Comparison of ENCODE assay signal across 25 cellular contexts in the genomic region with DNA sequence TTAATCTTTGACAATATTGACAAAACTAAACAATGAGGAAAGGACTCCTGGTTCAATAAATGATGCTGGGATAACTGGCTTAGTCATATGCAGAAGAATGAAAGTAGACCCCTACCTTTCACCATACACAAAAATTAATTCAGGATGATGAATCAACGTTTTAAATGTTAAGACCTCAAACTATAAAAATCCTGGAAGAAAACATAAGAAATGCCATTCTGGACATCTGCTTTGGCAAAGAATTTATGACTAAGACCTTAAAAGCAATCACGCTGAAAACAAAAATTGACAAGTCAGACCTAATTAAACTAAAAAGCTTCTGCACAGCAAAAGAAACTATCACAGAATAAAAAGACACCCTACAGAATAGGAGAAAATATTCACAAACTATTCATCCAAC.
"Had no signal": no experiment of that assay in that cellular context is flagged by ENCODE, and none has a peak within 500 bp of the region (broad histone marks: within the 10 kb centered on the region; RNA-seq: fewer than 3 reads in every experiment).

No MANE protein-coding gene starts in this region.

- H3K27me3 ChIP-seq: dorsolateral prefrontal cortex, foreskin keratinocyte, gastroesophageal sphincter, heart left ventricle, hepatocyte, ovary, right atrium auricular region, sigmoid colon, thyroid gland, vagina had no signal

- DNase-seq: dorsolateral prefrontal cortex; effector CD4-positive, alpha-beta T cell; foreskin keratinocyte; heart left ventricle; islet precursor cell; left ventricle myocardium superior; lower lobe of right lung; naive thymus-derived CD8-positive, alpha-beta T cell; nephron progenitor cell; nucleus accumbens; ovary; posterior cingulate gyrus; sigmoid colon; stimulated activated CD4-positive, alpha-beta T cell treated with anti-CD3 and anti-CD28 coated beads, Interleukin-2, amount 100 ng/mL, for 24 hours; stimulated activated CD4-positive, alpha-beta T cell treated with anti-CD3 and anti-CD28 coated beads, Interleukin-4, amount 100 ng/mL, for 24 hours; stimulated activated naive CD4-positive, alpha-beta T cell treated with Interleukin-2 at 50 U/mL for 16 hours; stomach; thyroid gland; trophoblast cell had no signal

- H3K4me1 Mint-ChIP-seq: stimulated activated effector memory CD8-positive, alpha-beta T cell treated with anti-CD3 and anti-CD28 coated beads, Interleukin-12 subunit alpha, Interleukin-12 subunit beta, amount 100 ng/mL, for 72 hours had no signal

- H3K27ac ChIP-seq: dorsolateral prefrontal cortex, foreskin keratinocyte, gastroesophageal sphincter, heart left ventricle, hepatocyte, lower lobe of right lung, ovary, right atrium auricular region, sigmoid colon, stomach, thyroid gland, vagina had no signal

- H3K4me1 ChIP-seq: heart left ventricle, lower lobe of right lung, right atrium auricular region, sigmoid colon, stomach, thyroid gland, vagina had no signal

- H3K27ac Mint-ChIP-seq: naive thymus-derived CD8-positive, alpha-beta T cell; nephron progenitor cell; stimulated activated effector memory CD8-positive, alpha-beta T cell treated with anti-CD3 and anti-CD28 coated beads, Interleukin-12 subunit alpha, Interleukin-12 subunit beta, amount 100 ng/mL, for 72 hours had no signal

- H3K9me3 ChIP-seq: gastroesophageal sphincter, lower lobe of right lung, ovary, sigmoid colon, thyroid gland, vagina had no signal

- H3K36me3 ChIP-seq: gastroesophageal sphincter, heart left ventricle, lower lobe of right lung, ovary, right atrium auricular region, sigmoid colon, stomach, thyroid gland, vagina had no signal

- ATAC-seq: foreskin keratinocyte; gastroesophageal sphincter; heart left ventricle; left ventricle myocardium superior; lower lobe of right lung; naive thymus-derived CD8-positive, alpha-beta T cell; stimulated activated effector memory CD8-positive, alpha-beta T cell treated with anti-CD3 and anti-CD28 coated beads, Interleukin-12 subunit alpha, Interleukin-12 subunit beta, amount 100 ng/mL, for 72 hours had no signal

- FAIRE-seq: colon had no signal

- H2AFZ ChIP-seq: hepatocyte had no signal

- H3K36me3 Mint-ChIP-seq: naive thymus-derived CD8-positive, alpha-beta T cell; stimulated activated effector memory CD8-positive, alpha-beta T cell treated with anti-CD3 and anti-CD28 coated beads, Interleukin-12 subunit alpha, Interleukin-12 subunit beta, amount 100 ng/mL, for 72 hours had no signal

- H3K4me3 ChIP-seq: dorsolateral prefrontal cortex, gastroesophageal sphincter, heart left ventricle, hepatocyte, lower lobe of right lung, ovary, right atrium auricular region, sigmoid colon, stomach, thyroid gland, vagina had no signal

- H3K4me2 ChIP-seq: hepatocyte had no signal

- H3K79me2 ChIP-seq: hepatocyte had no signal

- H3K9me3 Mint-ChIP-seq: stimulated activated effector memory CD8-positive, alpha-beta T cell treated with anti-CD3 and anti-CD28 coated beads, Interleukin-12 subunit alpha, Interleukin-12 subunit beta, amount 100 ng/mL, for 72 hours had no signal

- H3K4me3 Mint-ChIP-seq: naive thymus-derived CD8-positive, alpha-beta T cell; nephron progenitor cell; stimulated activated effector memory CD8-positive, alpha-beta T cell treated with anti-CD3 and anti-CD28 coated beads, Interleukin-12 subunit alpha, Interleukin-12 subunit beta, amount 100 ng/mL, for 72 hours had no signal
